In genomic region chr7:150962743-150963399, GRCh38 we compare ENCODE assay signal across 8 cellular contexts. TPM values are rescaled to one million over a fixed set of nuclear protein-coding genes. Genes with fewer than 3 reads are reported as not detected.
DNase-seq lines count a peak whose midpoint lies in the region; ATAC-seq and TF ChIP-seq lines count a peak whose summit lies in the region.

No MANE protein-coding gene starts in this region.

- H3K4me1 Mint-ChIP-seq in stimulated activated naive B cell treated with anti-CD40 and anti-IgM and Interleukin-4, amounts not matched to agents 10 μg/mL and 1 μg/mL and 100 μg/mL, for 72 hours: peaks cover 9 to 15% of the 10 kb centered on the region in 2 donors

- H3K36me3 ChIP-seq in KMS-11 (ENCODE audit: insufficient read depth): no peaks in the 10 kb centered on the region

- no peak overlapping the region for H3K4me3 Mint-ChIP-seq in stimulated activated naive B cell treated with anti-CD40 and anti-IgM and Interleukin-4, amounts not matched to agents 10 μg/mL and 1 μg/mL and 100 μg/mL, for 72 hours

- no peak overlapping the region for H3K27ac ChIP-seq in KMS-11

- ATAC-seq in GM19324 (IDR thresholded peaks at IDR 0.05; ENCODE audit: low FRiP score, unreplicated experiment): peak; percentile 59
- ATAC-seq in stimulated activated naive B cell treated with anti-CD40 and anti-IgM and Interleukin-4, amounts not matched to agents 10 μg/mL and 1 μg/mL and 100 μg/mL, for 72 hours (replicated peaks): peak; percentile 92 to 96

- no peak overlapping the region for H3K27ac Mint-ChIP-seq in stimulated activated naive B cell treated with anti-CD40 and anti-IgM and Interleukin-4, amounts not matched to agents 10 μg/mL and 1 μg/mL and 100 μg/mL, for 72 hours

- DNase-seq in C1 segment of cervical spinal cord (lab: John Stamatoyannopoulos, UW) (peak in 9 of 14 donors; percentile 9 to 70 (median 41)), choroid plexus epithelial cell (ENCODE audit: low read depth) (peak; percentile 58), lung microvascular endothelial cell (ENCODE audit: low read depth in 2 of 2) (peak; percentile 54 to 69), lower leg skin (ENCODE audit: low spot score in 2 of 2) (no peak)
- DNase-seq in activated CD4-positive, alpha-beta T cell treated with anti-CD3 and anti-CD28 coated beads for 4 hours: peak; percentile 51 to 58
- DNase-seq in stimulated activated naive B cell treated with anti-CD40 and anti-IgM and Interleukin-4, amounts not matched to agents 10 μg/mL and 1 μg/mL and 100 μg/mL, for 72 hours: peak; percentile 35

- no peak overlapping the region for H3K4me3 ChIP-seq in KMS-11 (IDR thresholded peaks at IDR 0.05; ENCODE audit: insufficient read depth, low read depth, low read length)
- H3K4me3 ChIP-seq in choroid plexus epithelial cell (ENCODE audit: low read depth, low read length): no peak overlapping the region
- H3K4me3 ChIP-seq in lower leg skin (ENCODE audit: low read depth, poor library complexity, severe bottlenecking): no peak overlapping the region

- H3K9ac ChIP-seq in KMS-11: no peak overlapping the region

- no peaks in the 10 kb centered on the region for H3K79me2 ChIP-seq in KMS-11 (ENCODE audit: insufficient read depth, low read depth)

- H3K4me2 ChIP-seq in KMS-11: no peak overlapping the region

- no peaks in the 10 kb centered on the region for H3K9me3 Mint-ChIP-seq in stimulated activated naive B cell treated with anti-CD40 and anti-IgM and Interleukin-4, amounts not matched to agents 10 μg/mL and 1 μg/mL and 100 μg/mL, for 72 hours

- peak; percentile 60 for TF ChIP-seq CTCF in KMS-11 (conservative IDR thresholded peaks at IDR 0.05; ENCODE audit: low read depth, low read length)
- TF ChIP-seq CTCF in choroid plexus epithelial cell (conservative IDR thresholded peaks at IDR 0.05; ENCODE audit: low read depth, low read length): peak; percentile 95
- TF ChIP-seq CTCF in lower leg skin (IDR thresholded peaks at IDR 0.05): no peak

- no peak overlapping the region for H2AFZ ChIP-seq in KMS-11 (ENCODE audit: low read depth)

- no peaks in the 10 kb centered on the region for H3K36me3 Mint-ChIP-seq in stimulated activated naive B cell treated with anti-CD40 and anti-IgM and Interleukin-4, amounts not matched to agents 10 μg/mL and 1 μg/mL and 100 μg/mL, for 72 hours

- H3K27me3 Mint-ChIP-seq in stimulated activated naive B cell treated with anti-CD40 and anti-IgM and Interleukin-4, amounts not matched to agents 10 μg/mL and 1 μg/mL and 100 μg/mL, for 72 hours: peaks cover 50 to 76% of the 10 kb centered on the region in 2 donors

- intact Hi-C loops in lower leg skin (cut with DNase I; ENCODE audit: low total_unique reads): no loop called here

- WGBS in lower leg skin, 2 donors: 32 to 37% methylated on average over 19 of the region's 19 CpGs

- TF ChIP-seq POLR2A in lower leg skin (IDR thresholded peaks at IDR 0.05): no peak

- no peaks in the 10 kb centered on the region for H3K4me1 ChIP-seq in KMS-11 (ENCODE audit: low read depth, poor library complexity, severe bottlenecking)

- no peaks in the 10 kb centered on the region for H4K20me1 ChIP-seq in KMS-11 (ENCODE audit: insufficient read depth)

- H3K27me3 ChIP-seq in KMS-11 (ENCODE audit: insufficient read depth, low read depth): no peaks in the 10 kb centered on the region

RNA-seq across cellular contexts. Expression of gene KCNH2, which starts 15.2 kb away (rescaled TPM):
- total RNA-seq in lung microvascular endothelial cell (under 0.01 TPM in 1 of 2 replicates, not detected in the other), lower leg skin (1 to 10 TPM in 1 of 4 donors, under 1 TPM in 3; 0.15 to 1.1 (median 0.36) TPM)

RNA-seq across cellular contexts. Expression of gene NOS3, which starts 27.9 kb away (rescaled TPM):
- total RNA-seq in lung microvascular endothelial cell (25.0 and 30.5 TPM in 2 replicates), lower leg skin (1 to 10 TPM; 4.0 to 8.9 (median 5.8) TPM)

Comparison
In these comparisons a context has a peak if more than half of its experiments do, and no peak if none do; other contexts are left out.
1. DNase-seq: peak in C1 segment of cervical spinal cord (9 of 14), activated CD4-positive, alpha-beta T cell treated with anti-CD3 and anti-CD28 coated beads for 4 hours (2 of 2), choroid plexus epithelial cell (single experiment), lung microvascular endothelial cell (2 of 2) and stimulated activated naive B cell treated with anti-CD40 and anti-IgM and Interleukin-4, amounts not matched to agents 10 μg/mL and 1 μg/mL and 100 μg/mL, for 72 hours (single experiment); none in lower leg skin (0 of 2).
2. CTCF ChIP-seq: peak in KMS-11 (single experiment) and choroid plexus epithelial cell (single experiment); none in lower leg skin (0 of 3).